Comparison of ENCODE assay signal across 23 cellular contexts in the genomic region with DNA sequence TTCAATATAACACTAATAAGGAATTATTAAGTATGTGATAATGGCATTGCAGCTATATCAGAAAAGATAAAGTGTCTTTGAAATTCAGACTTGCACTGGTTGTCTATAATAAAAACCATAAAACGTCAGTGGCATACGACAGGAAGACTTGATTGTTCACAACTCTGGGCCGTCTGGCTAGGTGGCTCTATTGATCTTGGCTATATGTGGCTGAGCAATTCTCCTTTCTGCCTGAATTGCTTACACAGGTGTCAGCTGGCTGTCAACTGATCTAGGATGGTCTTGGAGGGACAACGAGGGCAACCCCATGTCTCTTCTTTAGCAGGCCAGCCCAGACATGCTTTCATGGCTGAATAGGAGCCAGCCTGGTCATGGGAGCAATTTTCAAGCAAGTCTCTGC.
"Had no signal": no experiment of that assay in that cellular context is flagged by ENCODE, and none has a peak within 500 bp of the region (broad histone marks: within the 10 kb centered on the region; RNA-seq: fewer than 3 reads in every experiment).

No MANE protein-coding gene starts in this region.

- ATAC-seq: activated T-cell treated with anti-CD3 and anti-CD28 coated beads, Interleukin-2, amount 50 U/mL, for 4 hours; activated T-helper 17 cell treated with anti-CD3 and anti-CD28 coated beads, Interleukin-2, amount 50 U/mL, for 72 hours had no signal

- DNase-seq: activated CD4-positive, alpha-beta memory T cell treated with anti-CD3 and anti-CD28 coated beads for 36 hours; activated CD4-positive, alpha-beta T cell treated with anti-CD3 and anti-CD28 coated beads, Interleukin-2, amount 10 ng/mL, durations not matched to agents 7 days and 5 days; activated CD4-positive, CD25-positive, alpha-beta regulatory T cell; activated CD8-positive, alpha-beta memory T cell treated with anti-CD3 and anti-CD28 coated beads for 24 hours; activated gamma-delta T cell; activated naive CD4-positive, alpha-beta T cell treated with anti-CD3 and anti-CD28 coated beads for 36 hours; activated T-cell treated with anti-CD3 and anti-CD28 coated beads, Interleukin-2, amount 50 U/mL, for 4 hours; brain microvascular endothelial cell; cerebellar nuclear complex; MG63; MV-4-11; NCI-H1092 treated with DMSO at 0.1 percent for 48 hours; NCI-H1436 treated with DMSO at 0.1 percent for 48 hours; NCI-H1930; NCI-H446; NCI-H524; NCI-H82; Peyer's patch; Right ventricle myocardium superior; SJCRH30; SK-N-SH; T-helper 1 cell had no signal
